ENCODE assay signal across 8 cellular contexts in the genomic region with DNA sequence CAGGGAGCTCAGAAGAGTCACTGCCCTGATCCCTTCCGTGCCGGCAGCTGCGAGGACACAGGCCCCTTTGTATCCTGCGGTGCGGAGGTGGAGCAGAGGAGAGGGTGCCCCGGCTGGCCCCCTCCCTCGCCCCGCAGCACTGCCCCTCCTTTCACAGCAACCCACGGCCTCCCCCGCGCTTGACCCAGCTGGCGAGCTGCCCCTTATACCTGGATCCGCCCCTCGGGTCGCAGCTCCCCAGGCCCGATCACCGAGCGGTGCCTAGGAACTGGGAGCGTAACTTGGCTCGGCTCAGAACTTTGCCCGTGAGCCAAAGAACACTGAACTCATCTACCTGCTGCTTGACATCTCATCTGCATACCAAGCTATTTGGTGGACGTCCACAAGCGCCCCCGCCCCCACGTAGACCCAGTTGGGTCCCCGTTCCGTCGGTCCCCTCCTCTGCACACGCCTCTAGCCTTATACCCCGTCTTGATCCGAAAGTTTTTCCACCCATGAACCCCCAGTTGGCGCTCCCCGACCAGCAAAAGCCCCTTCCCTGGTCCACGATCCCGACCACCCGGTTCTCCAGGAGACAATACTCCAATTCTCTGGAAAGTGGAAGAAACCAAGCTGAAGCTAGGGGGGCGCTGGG. TPM values are rescaled to one million over a fixed set of nuclear protein-coding genes. Genes with fewer than 3 reads are reported as not detected.
DNase-seq lines count a peak whose midpoint lies in the region; ATAC-seq and TF ChIP-seq lines count a peak whose summit lies in the region.

No MANE protein-coding gene starts in this region.

- no peaks in the 10 kb centered on the region for H3K9me3 Mint-ChIP-seq in naive B cell

- H3K4me1 ChIP-seq in KMS-11 (ENCODE audit: low read depth, poor library complexity, severe bottlenecking), result peaks cover 41% of the 10 kb centered on the region
- H3K4me1 ChIP-seq in esophagus (ENCODE audit: control insufficient read depth in 2 of 2, insufficient read depth in 2 of 2, low read length in 1 of 2), result peaks cover 5 to 17% of the 10 kb centered on the region in 2 donors
- H3K4me1 ChIP-seq in upper lobe of right lung, result peaks cover 46% of the 10 kb centered on the region

- H3K4me1 Mint-ChIP-seq in naive B cell, result peaks cover 41 to 55% (median 45%) of the 10 kb centered on the region in 3 donors

- H3K4me3 ChIP-seq in KMS-11 (IDR thresholded peaks at IDR 0.05; ENCODE audit: insufficient read depth, low read depth, low read length) (peak overlapping the region; percentile 51), esophagus (ENCODE audit: low read depth in 1 of 2, low read length in 2 of 2) (peak overlapping the region; percentile 69 to 83), upper lobe of right lung (peak overlapping the region; percentile 82)

- 0 to 1% methylated on average over 37 of the region's 37 CpGs for WGBS in esophagus, 2 donors

- POLR2A ChIA-PET in GM10248 (lab: Yijun Ruan, JAX), result interaction anchor here (0.5 to 2.8 kb wide), 10 partner anchors 11 to 793 kb away, joined by 3 to 41 read pairs (median 4); a partner anchor contains a TSS

- peak overlapping the region; percentile 90 to 96 (median 95) for H3K27ac Mint-ChIP-seq in naive B cell

- peak overlapping the region; percentile 95 to 99 (median 98) for H3K4me3 Mint-ChIP-seq in naive B cell

- no peak for TF ChIP-seq CTCF in GM10248 (IDR thresholded peaks at IDR 0.05; ENCODE audit: control extremely low read depth, extremely low read depth, low read depth, missing control alignments)
- TF ChIP-seq CTCF in KMS-11 (conservative IDR thresholded peaks at IDR 0.05; ENCODE audit: low read depth, low read length), result no peak
- TF ChIP-seq CTCF in upper lobe of right lung (IDR thresholded peaks at IDR 0.05), result no peak

- H3K4me2 ChIP-seq in KMS-11, result peak overlapping the region; percentile 91

- H3K9me3 ChIP-seq in esophagus (ENCODE audit: control insufficient read depth in 2 of 2, insufficient read depth in 1 of 2, low read depth in 1 of 2, low read length in 1 of 2) (no peaks in the 10 kb centered on the region), upper lobe of right lung (no peaks in the 10 kb centered on the region)

- H2AFZ ChIP-seq in KMS-11 (ENCODE audit: low read depth), result peak overlapping the region; percentile 68

- H3K36me3 ChIP-seq in KMS-11 (ENCODE audit: insufficient read depth) (peaks cover 7% of the 10 kb centered on the region; the same call in 1 of the 2 replicates), esophagus (ENCODE audit: control insufficient read depth in 2 of 2, insufficient read depth in 2 of 2, low read length in 1 of 2) (no peaks in the 10 kb centered on the region), upper lobe of right lung (no peaks in the 10 kb centered on the region)

- intact Hi-C loops in upper lobe of right lung (cut with DNase I), result loop anchor here (10.0 kb wide), 1 partner anchor 95 kb away; a partner anchor contains a TSS

- H3K79me2 ChIP-seq in KMS-11 (ENCODE audit: insufficient read depth, low read depth), result peaks cover 27% of the 10 kb centered on the region

- peak; percentile 28 for ATAC-seq in GM21528 (IDR thresholded peaks at IDR 0.05; ENCODE audit: low FRiP score, unreplicated experiment)
- ATAC-seq in naive B cell (ENCODE audit: low read depth in 2 of 2), result no peak
- ATAC-seq in upper lobe of right lung, result peak; percentile 39

- H3K27ac ChIP-seq in KMS-11 (peak overlapping the region; percentile 18), esophagus (ENCODE audit: low read depth in 2 of 2, low read length in 1 of 2) (peak overlapping the region; percentile 72 to 94), upper lobe of right lung (peak overlapping the region; percentile 90)

- H3K27me3 ChIP-seq in KMS-11 (ENCODE audit: insufficient read depth, low read depth), result no peaks in the 10 kb centered on the region
- no peaks in the 10 kb centered on the region for H3K27me3 ChIP-seq in esophagus (ENCODE audit: control insufficient read depth in 1 of 2, insufficient read depth in 2 of 2, low read length in 2 of 2)
- no peaks in the 10 kb centered on the region for H3K27me3 ChIP-seq in upper lobe of right lung

- no peaks in the 10 kb centered on the region for H4K20me1 ChIP-seq in KMS-11 (ENCODE audit: insufficient read depth)

- CTCF ChIA-PET in GM10248 (lab: Yijun Ruan, JAX), result interaction anchor here (0.8 to 3.0 kb wide), 17 partner anchors 9 to 166 kb away, joined by 3 to 18 read pairs (median 3); a partner anchor contains a TSS

- H3K36me3 Mint-ChIP-seq in naive B cell, result no peaks in the 10 kb centered on the region

- H3K9ac ChIP-seq in KMS-11, result peak overlapping the region; percentile 59

- no peaks in the 10 kb centered on the region for H3K27me3 Mint-ChIP-seq in naive B cell

- DNase-seq in GM10248 (ENCODE audit: extremely low spot score), result peak; percentile 51
- peak; percentile 14 for DNase-seq in activated T-cell treated with anti-CD3 and anti-CD28 coated beads for 24 hours (ENCODE audit: low read depth)
- peak; percentile 10 for DNase-seq in naive B cell
- peak; percentile 84 for DNase-seq in upper lobe of right lung
- DNase-seq in NCI-H2227 (lab: John Stamatoyannopoulos, UW; ENCODE audit: unreplicated experiment), result no peak

RNA-seq across cellular contexts. Expression of a gene that starts 0.7 kb away (rescaled TPM):
- 10 to 100 TPM in 1 of 2 donors, 1 to 10 TPM in 1; 7.4 to 10.7 TPM for polyA plus RNA-seq in esophagus
- polyA plus RNA-seq in naive B cell (ENCODE audit: low read depth in 6 of 6), result 10 to 100 TPM; 29.0 to 46.9 (median 37.4) TPM
- total RNA-seq in upper lobe of right lung, result 42.7 TPM

RNA-seq across cellular contexts. Expression of a gene that starts 12.2 kb away (rescaled TPM):
- polyA plus RNA-seq in esophagus (100 to 1,000 TPM in 1 of 2 donors, 10 to 100 TPM in 1; 97.1 to 100 TPM), naive B cell (ENCODE audit: low read depth in 6 of 6) (100 to 1,000 TPM in 3 of 6 donors, 10 to 100 TPM in 3; 73.9 to 114 (median 98.1) TPM)
- total RNA-seq in upper lobe of right lung, result 49.2 TPM

RNA-seq across cellular contexts. Expression of a gene that starts 12.6 kb away (rescaled TPM):
- polyA plus RNA-seq in esophagus, result 10 to 100 TPM; 56.2 to 78.7 TPM
- 100 to 1,000 TPM in 4 of 6 donors, 10 to 100 TPM in 2; 92.8 to 128 (median 106) TPM for polyA plus RNA-seq in naive B cell (ENCODE audit: low read depth in 6 of 6)
- total RNA-seq in upper lobe of right lung, result 43.6 TPM

RNA-seq across cellular contexts. Expression of a gene that starts 12.7 kb away (rescaled TPM):
- polyA plus RNA-seq in esophagus (under 1 TPM; 0.63 to 0.76 TPM), naive B cell (ENCODE audit: low read depth in 6 of 6) (under 1 TPM in 1 of 6 donors, not detected in 5; 0.21 TPM)
- 30.2 TPM for total RNA-seq in upper lobe of right lung

Comparison
In these comparisons a context has a peak if more than half of its experiments do, and no peak if none do; other contexts are left out.
1. ATAC-seq: peak in GM21528 (single experiment) and upper lobe of right lung (single experiment); none in naive B cell (0 of 2).
2. H3K27ac ChIP-seq: peak in every context shown above with its lines; median percentile 90 in upper lobe of right lung; 83 in esophagus; 18 in KMS-11.
3. Peak in every context shown above with its lines, with median percentiles within 50 percentile points of each other: H3K4me3 ChIP-seq.